Comparison of ENCODE assay signal across 26 cellular contexts in genomic region chr13:46207828-46208227, GRCh38. TPM values are rescaled to one million over a fixed set of nuclear protein-coding genes. Genes with fewer than 3 reads are reported as not detected.
"Had no signal": no experiment of that assay in that cellular context is flagged by ENCODE, and none has a peak within 500 bp of the region (broad histone marks: within the 10 kb centered on the region; RNA-seq: fewer than 3 reads in every experiment).

No MANE protein-coding gene starts in this region.

- DNase-seq: activated B cell treated with CpG ODN at 0.5 μM for 24 hours; activated CD4-positive, alpha-beta T cell treated with anti-CD3 and anti-CD28 coated beads, Interleukin-2, amount 50 U/mL, for 1 hour; activated CD8-positive, alpha-beta T cell treated with anti-CD3 and anti-CD28 coated beads for 36 hours; activated T-cell treated with anti-CD3 and anti-CD28 coated beads, Interleukin-2, amount 50 U/mL, for 48 hours; dermis blood vessel endothelial cell; effector CD4-positive, alpha-beta T cell; foreskin keratinocyte; islet precursor cell; left ventricle myocardium superior; naive B cell; stimulated activated CD4-positive, alpha-beta T cell treated with anti-CD3 and anti-CD28 coated beads, Interleukin-1b, Interleukin-23, amount 100 ng/mL, for 48 hours; stimulated activated CD4-positive, alpha-beta T cell treated with anti-CD3 and anti-CD28 coated beads, Interleukin-4, amount 100 ng/mL, for 4 hours; stimulated activated CD8-positive, alpha-beta memory T cell treated with anti-CD3 and anti-CD28 coated beads, Interleukin-4, amount 100 ng/mL, for 48 hours; stomach; SW 1271; T-helper 2 cell had no signal

- H3K27me3 ChIP-seq: esophagus muscularis mucosa, stomach, suprapubic skin, tibial nerve had no signal

- H3K4me1 ChIP-seq: foreskin keratinocyte had no signal

- H3K27me3 Mint-ChIP-seq: activated B cell treated with CpG ODN at 0.5 μM for 24 hours; activated CD8-positive, alpha-beta T cell treated with anti-CD3 and anti-CD28 coated beads for 36 hours; activated naive CD4-positive, alpha-beta T cell treated with anti-CD3 and anti-CD28 coated beads, Interleukin-2, amount 50 U/mL, for 24 hours; naive B cell; stimulated activated memory B cell treated with anti-CD40 and anti-IgM and Interleukin-4, amounts not matched to agents 10 μg/mL and 1 μg/mL and 100 μg/mL, for 72 hours had no signal

- H3K4me2 ChIP-seq: smooth muscle cell had no signal

- H3K27ac ChIP-seq: esophagus muscularis mucosa, foreskin keratinocyte, stomach, suprapubic skin, tibial nerve had no signal

- H3K27ac Mint-ChIP-seq: activated B cell treated with CpG ODN at 0.5 μM for 24 hours; activated CD8-positive, alpha-beta T cell treated with anti-CD3 and anti-CD28 coated beads for 36 hours; activated naive CD4-positive, alpha-beta T cell treated with anti-CD3 and anti-CD28 coated beads, Interleukin-2, amount 50 U/mL, for 24 hours; activated T-helper 2 cell treated with anti-CD3 and anti-CD28 coated beads, Interferon-gamma antibody, Interleukin-2, Interleukin-4, amounts not matched to agents 10 μg/mL and 5 μg/mL and 100 μg/mL, durations not matched to agents 14 hours and 24 hours and 36 hours; naive B cell; stimulated activated memory B cell treated with anti-CD40 and anti-IgM and Interleukin-4, amounts not matched to agents 10 μg/mL and 1 μg/mL and 100 μg/mL, for 72 hours had no signal

- H3K4me3 Mint-ChIP-seq: activated B cell treated with CpG ODN at 0.5 μM for 24 hours; activated CD8-positive, alpha-beta T cell treated with anti-CD3 and anti-CD28 coated beads for 36 hours; activated naive CD4-positive, alpha-beta T cell treated with anti-CD3 and anti-CD28 coated beads, Interleukin-2, amount 50 U/mL, for 24 hours; naive B cell; stimulated activated memory B cell treated with anti-CD40 and anti-IgM and Interleukin-4, amounts not matched to agents 10 μg/mL and 1 μg/mL and 100 μg/mL, for 72 hours had no signal

- H3K9me3 ChIP-seq: esophagus muscularis mucosa, stomach, suprapubic skin, tibial nerve had no signal

- H3K36me3 ChIP-seq: esophagus muscularis mucosa, stomach, suprapubic skin, tibial nerve had no signal

- H3K36me3 Mint-ChIP-seq: activated naive CD4-positive, alpha-beta T cell treated with anti-CD3 and anti-CD28 coated beads, Interleukin-2, amount 50 U/mL, for 24 hours; naive B cell; stimulated activated memory B cell treated with anti-CD40 and anti-IgM and Interleukin-4, amounts not matched to agents 10 μg/mL and 1 μg/mL and 100 μg/mL, for 72 hours had no signal

- H3K4me3 ChIP-seq: esophagus muscularis mucosa, smooth muscle cell, stomach, suprapubic skin, tibial nerve had no signal

- H3K9me3 Mint-ChIP-seq: activated B cell treated with CpG ODN at 0.5 μM for 24 hours; activated CD8-positive, alpha-beta T cell treated with anti-CD3 and anti-CD28 coated beads for 36 hours; activated naive CD4-positive, alpha-beta T cell treated with anti-CD3 and anti-CD28 coated beads, Interleukin-2, amount 50 U/mL, for 24 hours; activated T-helper 2 cell treated with anti-CD3 and anti-CD28 coated beads, Interferon-gamma antibody, Interleukin-2, Interleukin-4, amounts not matched to agents 10 μg/mL and 5 μg/mL and 100 μg/mL, durations not matched to agents 14 hours and 24 hours and 36 hours; naive B cell; stimulated activated memory B cell treated with anti-CD40 and anti-IgM and Interleukin-4, amounts not matched to agents 10 μg/mL and 1 μg/mL and 100 μg/mL, for 72 hours had no signal

- ATAC-seq: activated CD8-positive, alpha-beta T cell treated with anti-CD3 and anti-CD28 coated beads for 36 hours; foreskin keratinocyte; left ventricle myocardium superior; stimulated activated memory B cell treated with anti-CD40 and anti-IgM and Interleukin-4, amounts not matched to agents 10 μg/mL and 1 μg/mL and 100 μg/mL, for 72 hours had no signal

RNA-seq across cellular contexts. Expression of gene LRRC63, which starts 3.9 kb away (rescaled TPM):
- total RNA-seq: activated B cell treated with CpG ODN at 0.5 μM for 24 hours, bronchial epithelial cell, dermis blood vessel endothelial cell, foreskin keratinocyte, osteoblast, smooth muscle cell, suprapubic skin had no signal
- polyA plus RNA-seq: stomach had no signal

RNA-seq across cellular contexts. Expression of gene LCP1, which starts 25.9 kb away (rescaled TPM):
- total RNA-seq: dermis blood vessel endothelial cell, lung microvascular endothelial cell had no signal
